In the genomic region with DNA sequence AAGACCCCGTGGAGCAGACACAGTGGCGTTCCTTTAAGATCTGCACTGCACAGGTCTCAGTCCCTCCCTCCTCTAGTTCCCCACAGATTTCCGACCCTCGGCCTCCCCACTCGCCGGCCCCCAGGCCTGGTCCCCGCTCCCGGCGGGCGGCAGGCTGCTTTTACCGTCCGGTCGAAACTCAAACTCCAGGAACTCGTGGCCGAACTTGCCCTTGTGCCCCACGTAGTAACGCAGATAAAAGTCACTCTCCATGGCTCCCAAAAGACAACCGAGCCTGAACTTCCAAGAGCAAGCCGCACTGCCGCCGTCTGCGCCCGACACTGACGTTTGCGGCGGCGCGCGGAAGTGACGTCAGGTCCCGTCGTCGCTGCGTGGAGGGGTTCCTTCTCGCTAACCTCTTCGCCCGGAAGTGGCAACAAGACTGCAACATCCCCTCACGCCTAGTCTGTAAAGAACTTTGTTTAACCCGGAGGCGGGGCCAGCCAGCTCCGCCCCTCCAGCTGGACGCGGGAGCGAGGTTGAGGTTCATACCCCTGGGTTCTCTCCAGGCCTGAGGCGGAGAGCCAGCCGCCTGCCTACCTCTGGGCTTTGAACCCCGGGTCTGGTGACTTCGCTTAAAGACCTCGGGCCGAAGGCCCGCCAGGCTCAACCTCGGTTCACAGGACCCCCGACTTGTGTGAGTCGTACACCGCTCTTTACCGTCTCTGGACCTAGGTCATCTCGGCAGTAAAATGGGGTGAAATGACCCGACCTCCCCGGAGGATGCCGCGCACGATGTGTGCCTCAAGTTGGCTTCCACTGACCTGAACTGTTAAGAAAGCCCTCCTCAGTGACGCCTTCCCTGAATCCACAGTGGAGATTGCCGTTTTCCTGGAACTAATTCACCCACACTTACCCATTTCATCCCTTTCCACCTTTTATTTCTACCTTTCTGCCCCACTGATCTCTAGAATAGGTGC, we compare ENCODE assay signal across 8 cellular contexts. TPM values are rescaled to one million over a fixed set of nuclear protein-coding genes. Genes with fewer than 3 reads are reported as not detected.
DNase-seq lines count a peak whose midpoint lies in the region; ATAC-seq, FAIRE-seq and TF ChIP-seq lines count a peak whose summit lies in the region.

Gene MAGOH, minus strand, starts transcription at position 322 of the 959 bp plus-strand sequence. Its CDS starts 70 bp downstream, at position 252.

- ATAC-seq in HG02759 (IDR thresholded peaks at IDR 0.05; ENCODE audit: unreplicated experiment) = peak; percentile 99
- ATAC-seq in Right ventricle myocardium inferior = peak; percentile 98
- ATAC-seq in pancreas = peak; percentile 97 to 100 (median 98)

- H3K4me1 ChIP-seq in pancreas (peaks cover 5 to 16% (median 10%) of the 10 kb centered on the region in 3 donors), tibial artery (peaks cover 0 to 28% (median 21%) of the 10 kb centered on the region in 4 donors)

- H3K4me3 ChIP-seq in GM12864 (ENCODE audit: low read depth, low read length) = peak within 1 kb of the TSS; percentile 93
- H3K4me3 ChIP-seq in pancreas = peak within 1 kb of the TSS; percentile 65 to 99 (median 86)
- peak within 1 kb of the TSS; percentile 89 to 98 for H3K4me3 ChIP-seq in tibial artery

- DNase-seq in GM12864 (ENCODE audit: low read depth) (peak; percentile 91), NCI-H1417 (lab: John Stamatoyannopoulos, UW) (peak; percentile 90 to 96 (median 92)), SW 1271 (lab: John Stamatoyannopoulos, UW) (peak; percentile 84 to 90), Right ventricle myocardium inferior (ENCODE audit: missing footprints) (peak; percentile 95), pancreas (peak; percentile 91 to 96 (median 94)), tibial artery (peak; percentile 88 to 94)
- peak; percentile 89 for DNase-seq in activated naive CD8-positive, alpha-beta T cell treated with anti-CD3 and anti-CD28 coated beads, Interleukin-2, amount 50 U/mL, for 16 hours (ENCODE audit: low read depth, low spot score)

- H3K36me3 ChIP-seq in pancreas = peaks cover 0 to 14% (median 13%) of the 10 kb centered on the region in 3 donors
- peaks cover 22 to 30% (median 22%) of the 10 kb centered on the region in 3 donors for H3K36me3 ChIP-seq in tibial artery

- peak; percentile 66 for FAIRE-seq in pancreas (lab: Jason Lieb, UNC)

- peak within 1 kb of the TSS; percentile 40 to 74 (median 68) for H3K27ac ChIP-seq in pancreas
- peak within 1 kb of the TSS; percentile 77 to 78 for H3K27ac ChIP-seq in tibial artery

- H3K9me3 ChIP-seq in pancreas (no peaks in the 10 kb centered on the region), tibial artery (no peaks in the 10 kb centered on the region)

- WGBS in pancreas, 2 donors = 4% methylated on average over 63 to 64 of the region's 64 CpGs

- TF ChIP-seq CTCF in GM12864 (IDR thresholded peaks at IDR 0.05; ENCODE audit: low read depth, low read length, missing control alignments) (no peak), pancreas (IDR thresholded peaks at IDR 0.05) (no peak), tibial artery (IDR thresholded peaks at IDR 0.05) (no peak)

- intact Hi-C loops in Right ventricle myocardium inferior (cut with DNase I) = no loop called here
- intact Hi-C loops in pancreas (cut with DNase I) = no loop called here
- intact Hi-C loops in tibial artery (cut with DNase I; ENCODE audit: low total_unique reads) = no loop called here

- no peaks in the 10 kb centered on the region for H3K27me3 ChIP-seq in pancreas
- no peaks in the 10 kb centered on the region for H3K27me3 ChIP-seq in tibial artery

RNA-seq across cellular contexts. Expression of gene MAGOH, which starts in this region (rescaled TPM):
- total RNA-seq in Right ventricle myocardium inferior = 24.0 TPM
- total RNA-seq in pancreas = 10 to 100 TPM in 5 of 6 donors, 1 to 10 TPM in 1; 7.8 to 16.7 (median 13.3) TPM
- 10 to 100 TPM; 42.0 to 56.3 TPM for polyA plus RNA-seq in pancreas

Comparison
In these comparisons a context has a peak if more than half of its experiments do, and no peak if none do; other contexts are left out.
1. Peak in every context shown above with its lines: DNase-seq, ATAC-seq, H3K4me3 ChIP-seq and H3K27ac ChIP-seq.